8 cellular contexts compared by ENCODE assay signal in genomic region chr6:105326838-105327745, GRCh38.
DNase-seq lines count a peak whose midpoint lies in the region; ATAC-seq and TF ChIP-seq lines count a peak whose summit lies in the region.

No MANE protein-coding gene starts in this region.

- H3K27ac ChIP-seq in VCaP = peak overlapping the region; percentile 92

- H3K4me3 ChIP-seq in AG10803 (ENCODE audit: low read length) = no peak overlapping the region

- TF ChIP-seq CTCF in AG10803 (conservative IDR thresholded peaks at IDR 0.05; ENCODE audit: low read length) (no peak), VCaP (conservative IDR thresholded peaks at IDR 0.05) (no peak)

- DNase-seq in AG10803 (ENCODE audit: low read depth) (peak; percentile 52), LHCN-M2 (ENCODE audit: low read depth) (peak; percentile 78), iris pigment epithelial cell (ENCODE audit: low read depth) (peak; percentile 65), T-helper 9 cell (no peak), ureter (ENCODE audit: low spot score) (no peak)
- no peak for DNase-seq in activated effector memory CD4-positive, alpha-beta T cell treated with Interleukin-2 at 50 U/mL for 16 hours

- no peak for ATAC-seq in GM18520 (IDR thresholded peaks at IDR 0.05; ENCODE audit: unreplicated experiment)

Comparison
In these comparisons a context has a peak if more than half of its experiments do, and no peak if none do; other contexts are left out.
1. DNase-seq: peak in AG10803 (single experiment), LHCN-M2 (single experiment) and iris pigment epithelial cell (single experiment); none in activated effector memory CD4-positive, alpha-beta T cell treated with Interleukin-2 at 50 U/mL for 16 hours (single experiment), T-helper 9 cell (single experiment) and ureter (single experiment).